16 cellular contexts compared by ENCODE assay signal in genomic region chr1:19407494-19408096, GRCh38.
DNase-seq lines count a peak whose midpoint lies in the region; ATAC-seq and TF ChIP-seq lines count a peak whose summit lies in the region.
"Had no signal": no experiment of that assay in that cellular context is flagged by ENCODE, and none has a peak within 500 bp of the region (broad histone marks: within the 10 kb centered on the region; RNA-seq: fewer than 3 reads in every experiment).

No MANE protein-coding gene starts in this region.

- H3K4me1 Mint-ChIP-seq in activated naive CD8-positive, alpha-beta T cell (ENCODE audit: low read depth) = peaks cover 78% of the 10 kb centered on the region
- peaks cover 73% of the 10 kb centered on the region for H3K4me1 Mint-ChIP-seq in activated naive CD8-positive, alpha-beta T cell treated with anti-CD3 and anti-CD28 coated beads for 36 hours
- H3K4me1 Mint-ChIP-seq in WTC11 (peaks cover 57% of the 10 kb centered on the region), immature natural killer cell (peaks cover 81 to 87% of the 10 kb centered on the region in 2 donors)

- POLR2A ChIA-PET in WTC11 (lab: Charles Lee) = interaction anchor here (1.6 kb wide), 1 partner anchor 15 kb away, joined by 5 read pairs; no protein-coding TSS in a partner anchor

- no peaks in the 10 kb centered on the region for H3K9me3 ChIP-seq in transverse colon

- H3K9me3 Mint-ChIP-seq in activated naive CD8-positive, alpha-beta T cell (ENCODE audit: low read depth) = no peaks in the 10 kb centered on the region
- H3K9me3 Mint-ChIP-seq in activated naive CD8-positive, alpha-beta T cell treated with anti-CD3 and anti-CD28 coated beads for 36 hours = no peaks in the 10 kb centered on the region
- no peaks in the 10 kb centered on the region for H3K9me3 Mint-ChIP-seq in WTC11
- no peaks in the 10 kb centered on the region for H3K9me3 Mint-ChIP-seq in immature natural killer cell
- H3K9me3 Mint-ChIP-seq: activated T-cell treated with anti-CD3 and anti-CD28 coated beads, Interleukin-2, amount 50 U/mL, for 4 hours; type B pancreatic cell had no signal

- WGBS in transverse colon (ENCODE audit: low coverage in 1 of 2), 2 donors = 83 to 100% methylated on average over 1 to 8 of the region's 8 CpGs

- intact Hi-C loops in transverse colon (cut with DNase I; ENCODE audit: low total_unique reads) = no loop called here

- H3K27me3 Mint-ChIP-seq in activated naive CD8-positive, alpha-beta T cell = no peaks in the 10 kb centered on the region
- H3K27me3 Mint-ChIP-seq in activated naive CD8-positive, alpha-beta T cell treated with anti-CD3 and anti-CD28 coated beads for 36 hours = no peaks in the 10 kb centered on the region
- H3K27me3 Mint-ChIP-seq in WTC11 (ENCODE audit: low read depth) = no peaks in the 10 kb centered on the region
- peaks cover 0 to 4% (median 0%) of the 10 kb centered on the region in 3 donors for H3K27me3 Mint-ChIP-seq in immature natural killer cell (ENCODE audit: low read depth in 3 of 3)
- H3K27me3 Mint-ChIP-seq: type B pancreatic cell had no signal

- no peak overlapping the region for H3K4me3 ChIP-seq in transverse colon
- H3K4me3 ChIP-seq: dorsolateral prefrontal cortex, PC-9 had no signal

- no peak for ATAC-seq in WTC11
- no peak for ATAC-seq in GM18861 (IDR thresholded peaks at IDR 0.05; ENCODE audit: unreplicated experiment)
- ATAC-seq in GM21423 (IDR thresholded peaks at IDR 0.05; ENCODE audit: unreplicated experiment) = no peak
- no peak for ATAC-seq in HG03095 (IDR thresholded peaks at IDR 0.05; ENCODE audit: unreplicated experiment)
- ATAC-seq: activated T-cell treated with anti-CD3 and anti-CD28 coated beads, Interleukin-2, amount 50 U/mL, for 4 hours had no signal

- in situ Hi-C loops in transverse colon (cut with MboI; ENCODE audit: low pct_ligation_motif_present in 1 of 4, low pct_unique_long_range_greater_than_20kb in 1 of 4, low sequenced_read_pairs in 3 of 4) = no loop called here

- no peak for DNase-seq in activated naive CD8-positive, alpha-beta T cell treated with anti-CD3 and anti-CD28 coated beads for 36 hours
- no peak for DNase-seq in WTC11 (ENCODE audit: low spot score)
- DNase-seq in immature natural killer cell = no peak
- no peak for DNase-seq in transverse colon
- DNase-seq: activated CD4-positive, CD25-positive, alpha-beta regulatory T cell treated with anti-CD3 and anti-CD28 coated beads, Interleukin-2, amount 50 U/mL, for 72 hours; activated T-cell treated with anti-CD3 and anti-CD28 coated beads, Interleukin-2, amount 50 U/mL, for 4 hours; dorsolateral prefrontal cortex; H7; NCI-H2081 treated with DMSO at 0.1 percent for 48 hours; NCI-H526; PC-9 had no signal

- TF ChIP-seq CTCF in WTC11 (IDR thresholded peaks at IDR 0.05) (no peak), transverse colon (IDR thresholded peaks at IDR 0.05) (no peak)

- H3K27ac Mint-ChIP-seq in activated naive CD8-positive, alpha-beta T cell = peak overlapping the region; percentile 54
- no peak overlapping the region for H3K27ac Mint-ChIP-seq in activated naive CD8-positive, alpha-beta T cell treated with anti-CD3 and anti-CD28 coated beads for 36 hours
- peak overlapping the region; percentile 22 for H3K27ac Mint-ChIP-seq in WTC11
- H3K27ac Mint-ChIP-seq in immature natural killer cell = peak overlapping the region; percentile 57 to 79 (median 72)
- H3K27ac Mint-ChIP-seq: type B pancreatic cell had no signal

- no peaks in the 10 kb centered on the region for H3K27me3 ChIP-seq in transverse colon
- H3K27me3 ChIP-seq: dorsolateral prefrontal cortex had no signal

- H3K4me1 ChIP-seq in transverse colon = peaks cover 11 to 82% (median 35%) of the 10 kb centered on the region in 4 donors

- peak overlapping the region; percentile 3 to 93 (median 38) for H3K27ac ChIP-seq in transverse colon
- H3K27ac ChIP-seq: PC-9 had no signal

- TF ChIP-seq POLR2A in transverse colon (IDR thresholded peaks at IDR 0.05) = no peak

- TF ChIP-seq EP300 in transverse colon (IDR thresholded peaks at IDR 0.05; ENCODE audit: low read depth) = no peak

- no peaks in the 10 kb centered on the region for H3K36me3 ChIP-seq in transverse colon

- no peak overlapping the region for H3K4me3 Mint-ChIP-seq in activated naive CD8-positive, alpha-beta T cell
- no peak overlapping the region for H3K4me3 Mint-ChIP-seq in activated naive CD8-positive, alpha-beta T cell treated with anti-CD3 and anti-CD28 coated beads for 36 hours
- no peak overlapping the region for H3K4me3 Mint-ChIP-seq in WTC11
- no peak overlapping the region for H3K4me3 Mint-ChIP-seq in immature natural killer cell
- H3K4me3 Mint-ChIP-seq: activated T-cell treated with anti-CD3 and anti-CD28 coated beads, Interleukin-2, amount 50 U/mL, for 4 hours; type B pancreatic cell had no signal

- CTCF ChIA-PET in WTC11 (lab: Charles Lee) = interaction anchor here (1.5 to 4.3 kb wide), 4 partner anchors 9 to 175 kb away, joined by 3 to 71 read pairs (median 18); no protein-coding TSS in a partner anchor

- H3K36me3 Mint-ChIP-seq in activated naive CD8-positive, alpha-beta T cell = no peaks in the 10 kb centered on the region
- peaks cover 17% of the 10 kb centered on the region for H3K36me3 Mint-ChIP-seq in activated naive CD8-positive, alpha-beta T cell treated with anti-CD3 and anti-CD28 coated beads for 36 hours
- no peaks in the 10 kb centered on the region; the same call in 1 of the 2 replicates for H3K36me3 Mint-ChIP-seq in WTC11
- H3K36me3 Mint-ChIP-seq in immature natural killer cell = no peaks in the 10 kb centered on the region
- H3K36me3 Mint-ChIP-seq: type B pancreatic cell had no signal

TF ChIP-seq in WTC11, 78 proteins besides CTCF, POLR2A, EP300 and RAD21:
- TF ChIP-seq ZNF219 (CRISPR knock-in tag; IDR thresholded peaks at IDR 0.05; ENCODE audit: borderline replicate concordance) = no peak
- TF ChIP-seq GABPB1 (CRISPR knock-in tag; IDR thresholded peaks at IDR 0.05) = no peak
- no peak for TF ChIP-seq JAZF1 (CRISPR knock-in tag; IDR thresholded peaks at IDR 0.05)
- no peak for TF ChIP-seq ZNF416 (CRISPR knock-in tag; IDR thresholded peaks at IDR 0.05)
- no peak for TF ChIP-seq PREB (CRISPR knock-in tag; IDR thresholded peaks at IDR 0.05; ENCODE audit: borderline replicate concordance)
- no peak for TF ChIP-seq ZNF532 (CRISPR knock-in tag; IDR thresholded peaks at IDR 0.05; ENCODE audit: borderline replicate concordance)
- TF ChIP-seq MAX (CRISPR knock-in tag; IDR thresholded peaks at IDR 0.05) = no peak
- TF ChIP-seq MLX (CRISPR knock-in tag; IDR thresholded peaks at IDR 0.05) = no peak
- TF ChIP-seq ZNF317 (CRISPR knock-in tag; IDR thresholded peaks at IDR 0.05; ENCODE audit: borderline replicate concordance, low read depth) = no peak
- no peak for TF ChIP-seq RELA (CRISPR knock-in tag; IDR thresholded peaks at IDR 0.05; ENCODE audit: borderline replicate concordance)
- no peak for TF ChIP-seq NR2C2 (CRISPR knock-in tag; IDR thresholded peaks at IDR 0.05)
- TF ChIP-seq OVOL2 (CRISPR knock-in tag; IDR thresholded peaks at IDR 0.05; ENCODE audit: borderline replicate concordance) = no peak
